22 cellular contexts compared by ENCODE assay signal in genomic region chr7:73397521-73397934, GRCh38. TPM values are rescaled to one million over a fixed set of nuclear protein-coding genes. Genes with fewer than 3 reads are reported as not detected.
A peak's percentile ranks its signal among the peaks of the same experiment; 100 is the strongest.
DNase-seq lines count a peak whose midpoint lies in the region; ATAC-seq, FAIRE-seq and TF ChIP-seq lines count a peak whose summit lies in the region.
"Had no signal": no experiment of that assay in that cellular context is flagged by ENCODE, and none has a peak within 500 bp of the region (broad histone marks: within the 10 kb centered on the region; RNA-seq: fewer than 3 reads in every experiment).

No MANE protein-coding gene starts in this region.

- BruUV-seq in A673 (replicated peaks; lab: Mats Ljungman, UMichigan): no TSS peak

- H3K9me3 Mint-ChIP-seq in activated naive CD4-positive, alpha-beta T cell treated with anti-CD3 and anti-CD28 coated beads for 36 hours: no peaks in the 10 kb centered on the region
- H3K9me3 Mint-ChIP-seq: HFFc6 had no signal

- H3K79me1 ChIP-seq in neuronal stem cell (ENCODE audit: low read depth, low read length): no peaks in the 10 kb centered on the region

- H3K27ac ChIP-seq in ascending aorta (peak overlapping the region; percentile 15 to 71), iPS DF 6.9 (ENCODE audit: low read length) (no peak overlapping the region), neuronal stem cell (replicated peaks; ENCODE audit: low read length) (peak overlapping the region; percentile 77), A673 (ENCODE audit: low read depth, low read length, poor library complexity, severe bottlenecking) (no peak overlapping the region)
- H3K27ac ChIP-seq: foreskin keratinocyte, prostate gland had no signal

- peak overlapping the region; percentile 99 for H3K14ac ChIP-seq in neuronal stem cell (ENCODE audit: low read length)

- no peak overlapping the region for H3K23ac ChIP-seq in neuronal stem cell (ENCODE audit: low read depth, low read length, poor library complexity)

- no peak for TF ChIP-seq CTCF in ascending aorta (IDR thresholded peaks at IDR 0.05)
- TF ChIP-seq CTCF in A673 (conservative IDR thresholded peaks at IDR 0.05; ENCODE audit: low read depth, low read length): no peak

- H2AFZ ChIP-seq in neuronal stem cell (ENCODE audit: low read length): peak overlapping the region; percentile 97

- H3K4me1 Mint-ChIP-seq in activated naive CD4-positive, alpha-beta T cell treated with anti-CD3 and anti-CD28 coated beads for 36 hours (ENCODE audit: low read depth): no peaks in the 10 kb centered on the region

- H3K4ac ChIP-seq in neuronal stem cell (ENCODE audit: low read length): no peak overlapping the region

- intact Hi-C loops in ascending aorta (cut with DNase I) (no loop called here), A673 (cut with micrococcal nuclease; ENCODE audit: unreplicated experiment) (no loop called here)
- intact Hi-C loops in activated naive CD4-positive, alpha-beta T cell treated with anti-CD3 and anti-CD28 coated beads for 36 hours (cut with micrococcal nuclease): no loop called here

- no peak for ATAC-seq in HG03095 (IDR thresholded peaks at IDR 0.05; ENCODE audit: unreplicated experiment)
- ATAC-seq: foreskin keratinocyte, GM12878 had no signal

- H4K91ac ChIP-seq in neuronal stem cell (ENCODE audit: low read depth, low read length, poor library complexity): peak overlapping the region; percentile 99

- H3K27ac Mint-ChIP-seq in activated naive CD4-positive, alpha-beta T cell treated with anti-CD3 and anti-CD28 coated beads for 36 hours: no peak overlapping the region
- H3K27ac Mint-ChIP-seq: activated naive CD8-positive, alpha-beta T cell; HFFc6 had no signal

- peak overlapping the region; percentile 92 for H3K9ac ChIP-seq in neuronal stem cell (ENCODE audit: low read depth, low read length, poor library complexity)

- H3K4me1 ChIP-seq in ascending aorta (peaks cover 3 to 5% of the 10 kb centered on the region in 2 donors), iPS DF 6.9 (ENCODE audit: control insufficient read depth, insufficient read depth, low read length) (peaks cover 2% of the 10 kb centered on the region), neuronal stem cell (ENCODE audit: control insufficient read depth in 2 of 2, insufficient read depth in 1 of 2, low read depth in 1 of 2, low read length in 2 of 2) (peaks cover 11% of the 10 kb centered on the region in 2 donors), A673 (ENCODE audit: insufficient read depth, low read length, poor library complexity, severe bottlenecking) (no peaks in the 10 kb centered on the region)
- H3K4me1 ChIP-seq: foreskin keratinocyte, prostate gland had no signal

- peak overlapping the region; percentile 3 for H2BK15ac ChIP-seq in neuronal stem cell (ENCODE audit: low read length)

- H2BK5ac ChIP-seq in neuronal stem cell (ENCODE audit: low read length): peak overlapping the region; percentile 42

- no peaks in the 10 kb centered on the region for H3K27me3 Mint-ChIP-seq in activated naive CD4-positive, alpha-beta T cell treated with anti-CD3 and anti-CD28 coated beads for 36 hours (ENCODE audit: low read depth)

- DNase-seq in H7 (peak; percentile 83), ascending aorta (ENCODE audit: low spot score in 2 of 2) (no peak), iPS DF 6.9 (ENCODE audit: low read depth, low spot score) (no peak), neuronal stem cell (ENCODE audit: low spot score) (peak; percentile 45), A673 (ENCODE audit: low spot score) (no peak), GM19239 (ENCODE audit: insufficient read length, low spot score) (no peak)
- DNase-seq in activated naive CD4-positive, alpha-beta T cell treated with anti-CD3 and anti-CD28 coated beads for 36 hours: no peak
- DNase-seq: activated CD4-positive, alpha-beta T cell treated with anti-CD3 and anti-CD28 coated beads for 4 hours; foreskin keratinocyte; HFFc6; Kasumi-1; kidney; NCI-H1417; SIG-M5; stimulated activated CD4-positive, alpha-beta T cell treated with anti-CD3 and anti-CD28 coated beads, Interleukin-15, amount 100 ng/mL, for 24 hours had no signal

- peak overlapping the region; percentile 83 for H3K4me2 ChIP-seq in neuronal stem cell (ENCODE audit: insufficient read depth, low read length, poor library complexity, severe bottlenecking)

- H2BK120ac ChIP-seq in neuronal stem cell (ENCODE audit: low read depth, low read length): no peak overlapping the region

- CTCF ChIA-PET in A673 (lab: Charles Lee): no interaction called here
- CTCF ChIA-PET in activated naive CD4-positive, alpha-beta T cell treated with anti-CD3 and anti-CD28 coated beads for 36 hours (lab: Charles Lee): no interaction called here

- H3K18ac ChIP-seq in neuronal stem cell (ENCODE audit: low read length): peak overlapping the region; percentile 94

- H4K8ac ChIP-seq in neuronal stem cell (ENCODE audit: low read depth, low read length): no peak overlapping the region

- H3K4me3 Mint-ChIP-seq in activated naive CD4-positive, alpha-beta T cell treated with anti-CD3 and anti-CD28 coated beads for 36 hours: no peak overlapping the region
- H3K4me3 Mint-ChIP-seq: activated naive CD8-positive, alpha-beta T cell; HFFc6 had no signal

- H3K9me3 ChIP-seq in ascending aorta (no peaks in the 10 kb centered on the region), iPS DF 6.9 (ENCODE audit: control insufficient read depth, insufficient read depth, low read length) (no peaks in the 10 kb centered on the region), neuronal stem cell (replicated peaks in 1 of 2; ENCODE audit: control insufficient read depth in 2 of 2, insufficient read depth in 1 of 2, low read depth in 1 of 2, low read length in 2 of 2) (no peaks in the 10 kb centered on the region), A673 (ENCODE audit: low read depth, low read length, poor library complexity, severe bottlenecking) (no peaks in the 10 kb centered on the region)
- H3K9me3 ChIP-seq: prostate gland had no signal

- WGBS in iPS DF 6.9 (ENCODE audit: insufficient coverage, insufficient read length): no CpG with 5 or more reads among the region's 9 CpGs
- WGBS in neuronal stem cell (ENCODE audit: extremely low coverage in 2 of 2, insufficient read length in 2 of 2, insufficient replicate concordance in 1 of 2), 2 donors: no CpG with 5 or more reads among the region's 9 CpGs

- H3K27me3 ChIP-seq in H7 (ENCODE audit: control insufficient read depth, insufficient read depth, low read length): no peaks in the 10 kb centered on the region
- H3K27me3 ChIP-seq in ascending aorta: no peaks in the 10 kb centered on the region
- H3K27me3 ChIP-seq in iPS DF 6.9 (ENCODE audit: control insufficient read depth, insufficient read depth, low read length): no peaks in the 10 kb centered on the region
- no peaks in the 10 kb centered on the region for H3K27me3 ChIP-seq in neuronal stem cell (ENCODE audit: control insufficient read depth in 3 of 3, insufficient read depth in 3 of 3, low read depth in 1 of 3, low read length in 3 of 3)
- H3K27me3 ChIP-seq in A673 (replicated peaks; ENCODE audit: insufficient read depth, low read depth, low read length, poor library complexity): no peaks in the 10 kb centered on the region
- H3K27me3 ChIP-seq: foreskin keratinocyte had no signal

- H3K4me3 ChIP-seq in H7 (ENCODE audit: insufficient read depth, low read depth, low read length): peak overlapping the region; percentile 49
- peak overlapping the region in 1 of 2 donors; percentile 50 for H3K4me3 ChIP-seq in ascending aorta
- H3K4me3 ChIP-seq in iPS DF 6.9 (ENCODE audit: low read length): peak overlapping the region; percentile 19; the same call in 1 of the 2 replicates
- H3K4me3 ChIP-seq in neuronal stem cell (ENCODE audit: low read length in 2 of 2): peak overlapping the region; percentile 48 to 77
- no peak overlapping the region for H3K4me3 ChIP-seq in A673 (ENCODE audit: low read depth, low read length, poor library complexity, severe bottlenecking)
- H3K4me3 ChIP-seq: GM12878, prostate gland had no signal

- FAIRE-seq in GM19239 (lab: Jason Lieb, UNC): no peak
- FAIRE-seq: endothelial cell of umbilical vein, GM12878, kidney had no signal

- H3K36me3 Mint-ChIP-seq in activated naive CD4-positive, alpha-beta T cell treated with anti-CD3 and anti-CD28 coated beads for 36 hours (ENCODE audit: low read depth): no peaks in the 10 kb centered on the region

- no peak overlapping the region for H2BK12ac ChIP-seq in neuronal stem cell (ENCODE audit: low read length)

- POLR2A ChIA-PET in A673 (lab: Charles Lee; ENCODE audit: low non-redundant PET): no interaction called here

- H2AK5ac ChIP-seq in neuronal stem cell (ENCODE audit: low read depth, low read length): no peak overlapping the region

- H3K36me3 ChIP-seq in H7 (replicated peaks; ENCODE audit: control insufficient read depth, insufficient read depth, low read length) (no peaks in the 10 kb centered on the region), ascending aorta (no peaks in the 10 kb centered on the region), iPS DF 6.9 (ENCODE audit: control insufficient read depth, insufficient read depth, low read length) (no peaks in the 10 kb centered on the region), neuronal stem cell (replicated peaks in 1 of 2; ENCODE audit: control insufficient read depth in 2 of 2, insufficient read depth in 2 of 2, low read length in 2 of 2) (no peaks in the 10 kb centered on the region), A673 (ENCODE audit: insufficient read depth, low read length, poor library complexity, severe bottlenecking) (no peaks in the 10 kb centered on the region)
- H3K36me3 ChIP-seq: prostate gland had no signal

RNA-seq across cellular contexts. Expression of gene FZD9, which starts 36.0 kb away (rescaled TPM):
- 4.1 and 6.1 TPM in 2 replicates for total RNA-seq in H7 (2014; rRNA removed; shearing (Covaris generic))
- total RNA-seq in ascending aorta (0.43 TPM), A673 (2021) (1.3 and 1.7 TPM in 2 replicates)
- polyA plus RNA-seq in neuronal stem cell (2013, experiment 1 of 2): 3.7 TPM
- 3.6 TPM for polyA plus RNA-seq in neuronal stem cell (2013, experiment 2 of 2)
- total RNA-seq in activated naive CD4-positive, alpha-beta T cell treated with anti-CD3 and anti-CD28 coated beads for 36 hours: under 1 TPM in 1 of 2 experiments, not detected in 1; 0.10 TPM
- total RNA-seq: G401; GM12878; T-helper 2 cell treated with Interferon-gamma antibody and Interleukin-4, amounts not matched to agents 100 ng/mL and 5 ng/mL, for 36 hours had no signal

Comparison
In these comparisons a context has a peak if more than half of its experiments do, and no peak if none do; other contexts are left out.
1. DNase-seq: peak in H7 (single experiment) and neuronal stem cell (single experiment); none in ascending aorta (0 of 2), iPS DF 6.9 (single experiment), A673 (single experiment), GM19239 (single experiment) and activated naive CD4-positive, alpha-beta T cell treated with anti-CD3 and anti-CD28 coated beads for 36 hours (single experiment).
2. H3K27ac ChIP-seq: peak in ascending aorta (2 of 2) and neuronal stem cell (single experiment); none in iPS DF 6.9 (single experiment) and A673 (single experiment).